19 cellular contexts compared by ENCODE assay signal in genomic region chr12:26068503-26068902, GRCh38. TPM values are rescaled to one million over a fixed set of nuclear protein-coding genes. Genes with fewer than 3 reads are reported as not detected.
DNase-seq lines count a peak whose midpoint lies in the region; ATAC-seq, FAIRE-seq and TF ChIP-seq lines count a peak whose summit lies in the region.
"Had no signal": no experiment of that assay in that cellular context is flagged by ENCODE, and none has a peak within 500 bp of the region (broad histone marks: within the 10 kb centered on the region; RNA-seq: fewer than 3 reads in every experiment).

No MANE protein-coding gene starts in this region.

- H3K9me3 Mint-ChIP-seq in endodermal cell: no peaks in the 10 kb centered on the region
- H3K9me3 Mint-ChIP-seq: CD4-positive, CD25-positive, alpha-beta regulatory T cell; CD8-positive, alpha-beta memory T cell; H9 had no signal

- DNase-seq in H7: peak; percentile 24
- DNase-seq in endodermal cell: no peak
- no peak for DNase-seq in NCI-H82 (lab: John Stamatoyannopoulos, UW)
- no peak for DNase-seq in D721Med (ENCODE audit: insufficient read length, low spot score)
- DNase-seq: ACHN; BE2C; C1 segment of cervical spinal cord; CD4-positive, CD25-positive, alpha-beta regulatory T cell; CD8-positive, alpha-beta memory T cell; COR-L47; GOT3; H9; KBM-7 had no signal

- peaks cover 11% of the 10 kb centered on the region for H3K4me1 ChIP-seq in HUES48 (ENCODE audit: control insufficient read depth, insufficient read depth, low read length)
- H3K4me1 ChIP-seq in endodermal cell (ENCODE audit: control insufficient read depth, insufficient read depth, low read length): peaks cover 14% of the 10 kb centered on the region
- H3K4me1 ChIP-seq: BE2C had no signal

- no peaks in the 10 kb centered on the region for H3K36me3 ChIP-seq in H7 (replicated peaks; ENCODE audit: control insufficient read depth, insufficient read depth, low read length)
- no peaks in the 10 kb centered on the region for H3K36me3 ChIP-seq in HUES48 (ENCODE audit: control insufficient read depth, insufficient read depth, low read length)
- peaks cover 82% of the 10 kb centered on the region for H3K36me3 ChIP-seq in endodermal cell (ENCODE audit: control insufficient read depth, insufficient read depth, low read length)
- H3K36me3 ChIP-seq: BE2C had no signal

- no peak for FAIRE-seq in D721Med (lab: Jason Lieb, UNC)
- FAIRE-seq: GM12891, HepG2 had no signal

- TF ChIP-seq CTCF in endodermal cell (conservative IDR thresholded peaks at IDR 0.05): no peak
- no peak for TF ChIP-seq CTCF in D721Med (IDR thresholded peaks at IDR 0.05; ENCODE audit: insufficient read depth, missing control alignments)

- H3K9me3 ChIP-seq in HUES48 (ENCODE audit: control insufficient read depth, insufficient read depth, low read length) (no peaks in the 10 kb centered on the region), endodermal cell (ENCODE audit: control insufficient read depth, low read length) (no peaks in the 10 kb centered on the region)
- H3K9me3 ChIP-seq: BE2C had no signal

- H3K9ac ChIP-seq in HUES48 (ENCODE audit: low read depth, low read length) (no peak overlapping the region), endodermal cell (ENCODE audit: extremely low read depth, low read length, poor library complexity, severe bottlenecking) (no peak overlapping the region)

- peaks cover 55% of the 10 kb centered on the region for H3K36me3 Mint-ChIP-seq in endodermal cell (ENCODE audit: low read depth)
- H3K36me3 Mint-ChIP-seq: CD4-positive, CD25-positive, alpha-beta regulatory T cell; CD8-positive, alpha-beta memory T cell had no signal

- H3K27ac ChIP-seq in HUES48 (ENCODE audit: low read depth, low read length) (peak overlapping the region; percentile 40), endodermal cell (ENCODE audit: low read depth, low read length) (no peak overlapping the region)
- H3K27ac ChIP-seq: HL-60 had no signal

- peak overlapping the region; percentile 67 for H3K27ac Mint-ChIP-seq in endodermal cell
- H3K27ac Mint-ChIP-seq: CD4-positive, CD25-positive, alpha-beta regulatory T cell; CD8-positive, alpha-beta memory T cell; IgD-negative memory B cell had no signal

- ATAC-seq in GM21447 (IDR thresholded peaks at IDR 0.05; ENCODE audit: unreplicated experiment): no peak
- ATAC-seq: HepG2 had no signal

- H3K4me3 ChIP-seq in H7 (ENCODE audit: insufficient read depth, low read depth, low read length) (no peak overlapping the region), HUES48 (ENCODE audit: low read depth, low read length) (no peak overlapping the region), endodermal cell (ENCODE audit: low read length) (no peak overlapping the region)

- no peaks in the 10 kb centered on the region for H3K27me3 ChIP-seq in H7 (ENCODE audit: control insufficient read depth, insufficient read depth, low read length)
- no peaks in the 10 kb centered on the region for H3K27me3 ChIP-seq in HUES48 (ENCODE audit: control insufficient read depth, insufficient read depth, low read length)
- no peaks in the 10 kb centered on the region for H3K27me3 ChIP-seq in endodermal cell (ENCODE audit: control insufficient read depth, insufficient read depth, low read length, poor library complexity, severe bottlenecking)
- H3K27me3 ChIP-seq: BE2C had no signal

- WGBS in endodermal cell (ENCODE audit: insufficient coverage in 1 of 2, insufficient read length in 1 of 2), 2 experiments: 75 to 88% methylated on average over 1 to 4 of the region's 4 CpGs

- H3K27me3 Mint-ChIP-seq in endodermal cell (ENCODE audit: insufficient read depth): no peaks in the 10 kb centered on the region

- H3K4me1 Mint-ChIP-seq in endodermal cell: peaks cover 43% of the 10 kb centered on the region
- H3K4me1 Mint-ChIP-seq: CD4-positive, CD25-positive, alpha-beta regulatory T cell; CD8-positive, alpha-beta memory T cell; IgD-negative memory B cell had no signal

- no peak overlapping the region for H3K4me3 Mint-ChIP-seq in endodermal cell
- H3K4me3 Mint-ChIP-seq: CD4-positive, CD25-positive, alpha-beta regulatory T cell; CD8-positive, alpha-beta memory T cell; H9; IgD-negative memory B cell had no signal

RNA-seq across cellular contexts. Expression of gene BHLHE41, which starts 56.3 kb away (rescaled TPM):
- 0.14 and 0.33 TPM in 2 replicates for total RNA-seq in H7 (2014; rRNA removed; shearing (Covaris generic))
- total RNA-seq in endodermal cell: 1 to 10 TPM in 1 of 2 donors, under 1 TPM in 1; 0.11 to 3.5 TPM
- 0.07 TPM for polyA plus RNA-seq in endodermal cell (2013, experiment 1 of 2)
- 0.12 TPM for polyA plus RNA-seq in endodermal cell (2013, experiment 2 of 2)
- total RNA-seq: CD4-positive, CD25-positive, alpha-beta regulatory T cell; CD8-positive, alpha-beta memory T cell; HepG2 had no signal
- polyA plus RNA-seq: CD4-positive, CD25-positive, alpha-beta regulatory T cell; CD8-positive, alpha-beta memory T cell had no signal
